In the genomic region with DNA sequence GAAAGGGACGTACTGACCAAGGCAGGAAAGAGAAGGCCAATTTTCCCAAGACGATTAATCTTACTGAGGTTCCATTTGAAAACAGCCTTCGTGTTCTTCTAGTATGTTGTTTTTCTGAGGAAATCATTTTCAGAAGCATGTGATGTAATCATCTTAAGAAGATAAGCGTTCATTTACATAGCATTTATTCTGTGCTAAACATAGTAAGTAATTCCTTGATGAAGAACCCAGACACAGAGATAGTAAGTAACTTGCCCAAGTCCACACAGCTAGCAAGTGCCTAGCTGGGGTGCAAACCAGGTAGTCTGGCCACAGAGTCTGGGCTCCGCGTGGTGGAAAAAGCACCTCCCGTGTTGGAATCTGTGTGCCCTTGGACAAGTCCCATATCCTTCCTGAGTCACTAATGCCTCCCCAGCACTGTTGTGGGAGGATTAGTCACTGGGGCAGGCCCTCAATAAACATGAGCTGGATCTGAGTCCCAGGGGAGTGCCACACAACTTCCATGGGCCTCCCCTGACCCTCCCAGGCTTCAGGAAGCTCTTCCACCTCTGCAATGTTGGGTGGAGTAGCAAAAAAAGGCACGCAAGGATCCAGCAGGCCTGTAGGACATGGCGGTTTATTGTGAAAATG, we compare ENCODE assay signal across 8 cellular contexts. TPM values are rescaled to one million over a fixed set of nuclear protein-coding genes. Genes with fewer than 3 reads are reported as not detected.
DNase-seq lines count a peak whose midpoint lies in the region; ATAC-seq, FAIRE-seq and TF ChIP-seq lines count a peak whose summit lies in the region.

No MANE protein-coding gene starts in this region.

- H3K27me3 Mint-ChIP-seq in activated CD8-positive, alpha-beta memory T cell treated with anti-CD3 and anti-CD28 coated beads, Interleukin-2, amount 10 ng/mL, durations not matched to agents 7 days and 5 days, result peaks cover 10% of the 10 kb centered on the region

- TF ChIP-seq CTCF in bronchial epithelial cell (IDR thresholded peaks at IDR 0.05; ENCODE audit: insufficient read depth, low read length, severe bottlenecking) (no peak), right lobe of liver (IDR thresholded peaks at IDR 0.05) (no peak), tibial nerve (IDR thresholded peaks at IDR 0.05) (no peak)

- H3K4me1 ChIP-seq in right lobe of liver (no peaks in the 10 kb centered on the region), tibial nerve (peaks cover 3 to 47% (median 24%) of the 10 kb centered on the region in 4 donors)

- H3K4me1 Mint-ChIP-seq in activated CD8-positive, alpha-beta memory T cell treated with anti-CD3 and anti-CD28 coated beads, Interleukin-2, amount 10 ng/mL, durations not matched to agents 7 days and 5 days, result no peaks in the 10 kb centered on the region

- TF ChIP-seq EP300 in tibial nerve (IDR thresholded peaks at IDR 0.05), result peak in 1 of 2 donors; percentile 1

- FAIRE-seq in bronchial epithelial cell (lab: Jason Lieb, UNC), result no peak
- FAIRE-seq in GM19239 (lab: Jason Lieb, UNC), result no peak

- 55% methylated on average over 9 of the region's 9 CpGs for WGBS in right lobe of liver (ENCODE audit: insufficient coverage, low coverage, low lambda C conversion rate, missing lambda C conversion rate)
- 46 to 49% methylated on average over 9 of the region's 9 CpGs for WGBS in tibial nerve, 2 donors

- intact Hi-C loops in right lobe of liver (cut with DNase I), result no loop called here

- CTCF ChIA-PET in activated CD8-positive, alpha-beta memory T cell treated with anti-CD3 and anti-CD28 coated beads, Interleukin-2, amount 10 ng/mL, durations not matched to agents 7 days and 5 days (lab: Charles Lee), result no interaction called here

- no peak overlapping the region for H3K4me3 ChIP-seq in MG63
- no peak overlapping the region for H3K4me3 ChIP-seq in bronchial epithelial cell (ENCODE audit: low read depth, low read length)
- H3K4me3 ChIP-seq in right lobe of liver, result no peak overlapping the region
- H3K4me3 ChIP-seq in tibial nerve, result peak overlapping the region in 1 of 4 donors; percentile 20

- ATAC-seq in right lobe of liver, result peak in 3 of 4 donors; percentile 20 to 50 (median 50)
- no peak for ATAC-seq in HG02798 (IDR thresholded peaks at IDR 0.05; ENCODE audit: poor library complexity, unreplicated experiment)
- ATAC-seq in GM21390 (IDR thresholded peaks at IDR 0.05; ENCODE audit: unreplicated experiment), result no peak
- ATAC-seq in activated CD8-positive, alpha-beta memory T cell treated with anti-CD3 and anti-CD28 coated beads, Interleukin-2, amount 10 ng/mL, durations not matched to agents 7 days and 5 days, result no peak

- H3K36me3 ChIP-seq in MG63 (no peaks in the 10 kb centered on the region), bronchial epithelial cell (ENCODE audit: control insufficient read depth, insufficient read depth, low read length) (no peaks in the 10 kb centered on the region), right lobe of liver (no peaks in the 10 kb centered on the region), tibial nerve (no peaks in the 10 kb centered on the region)

- H3K27ac ChIP-seq in right lobe of liver (no peak overlapping the region), tibial nerve (peak overlapping the region; percentile 66 to 96 (median 84))

- no peak for TF ChIP-seq POLR2A in right lobe of liver (IDR thresholded peaks at IDR 0.05)
- TF ChIP-seq POLR2A in tibial nerve (IDR thresholded peaks at IDR 0.05), result no peak

- no peak overlapping the region for H3K4me3 Mint-ChIP-seq in activated CD8-positive, alpha-beta memory T cell treated with anti-CD3 and anti-CD28 coated beads, Interleukin-2, amount 10 ng/mL, durations not matched to agents 7 days and 5 days

- no peaks in the 10 kb centered on the region for H3K9me3 Mint-ChIP-seq in activated CD8-positive, alpha-beta memory T cell treated with anti-CD3 and anti-CD28 coated beads, Interleukin-2, amount 10 ng/mL, durations not matched to agents 7 days and 5 days (ENCODE audit: low read depth)

- no peaks in the 10 kb centered on the region for H3K36me3 Mint-ChIP-seq in activated CD8-positive, alpha-beta memory T cell treated with anti-CD3 and anti-CD28 coated beads, Interleukin-2, amount 10 ng/mL, durations not matched to agents 7 days and 5 days

- DNase-seq in MG63 (peak; percentile 93), bronchial epithelial cell (ENCODE audit: low read depth) (peak; percentile 97), right lobe of liver (no peak), tibial nerve (ENCODE audit: low spot score in 2 of 2) (no peak), GM19239 (ENCODE audit: insufficient read length, low spot score) (no peak)
- no peak for DNase-seq in activated CD8-positive, alpha-beta memory T cell treated with anti-CD3 and anti-CD28 coated beads, Interleukin-2, amount 10 ng/mL, durations not matched to agents 7 days and 5 days

- no peak overlapping the region for H3K27ac Mint-ChIP-seq in activated CD8-positive, alpha-beta memory T cell treated with anti-CD3 and anti-CD28 coated beads, Interleukin-2, amount 10 ng/mL, durations not matched to agents 7 days and 5 days

- H3K9me3 ChIP-seq in MG63 (no peaks in the 10 kb centered on the region), right lobe of liver (no peaks in the 10 kb centered on the region), tibial nerve (no peaks in the 10 kb centered on the region)

- no peaks in the 10 kb centered on the region for H3K27me3 ChIP-seq in MG63
- no peaks in the 10 kb centered on the region for H3K27me3 ChIP-seq in bronchial epithelial cell (ENCODE audit: control insufficient read depth, insufficient read depth, low read length)
- no peaks in the 10 kb centered on the region for H3K27me3 ChIP-seq in right lobe of liver
- H3K27me3 ChIP-seq in tibial nerve, result no peaks in the 10 kb centered on the region

RNA-seq across cellular contexts. Expression of a gene that starts 26.9 kb away (rescaled TPM):
- 18.4 and 30.6 TPM in 2 replicates for total RNA-seq in MG63 (2014; rRNA removed; shearing (Covaris generic); ENCODE audit: low replicate concordance)
- total RNA-seq in bronchial epithelial cell (20.0 and 25.5 TPM in 2 replicates), right lobe of liver (1 to 10 TPM; 2.4 to 5.2 (median 3.9) TPM), tibial nerve (10 to 100 TPM; 28.2 to 38.0 (median 31.7) TPM)
- under 1 TPM; 0.33 to 0.44 TPM for total RNA-seq in activated CD8-positive, alpha-beta memory T cell treated with anti-CD3 and anti-CD28 coated beads, Interleukin-2, amount 10 ng/mL, durations not matched to agents 7 days and 5 days

Comparison
In these comparisons a context has a peak if more than half of its experiments do, and no peak if none do; other contexts are left out.
1. DNase-seq: peak in MG63 (single experiment) and bronchial epithelial cell (single experiment); none in right lobe of liver (0 of 3), tibial nerve (0 of 2), GM19239 (single experiment) and activated CD8-positive, alpha-beta memory T cell treated with anti-CD3 and anti-CD28 coated beads, Interleukin-2, amount 10 ng/mL, durations not matched to agents 7 days and 5 days (single experiment).
2. ATAC-seq: peak in right lobe of liver (3 of 4); none in HG02798 (single experiment), GM21390 (single experiment) and activated CD8-positive, alpha-beta memory T cell treated with anti-CD3 and anti-CD28 coated beads, Interleukin-2, amount 10 ng/mL, durations not matched to agents 7 days and 5 days (single experiment).
3. H3K27ac ChIP-seq: peak in tibial nerve (4 of 4); none in right lobe of liver (0 of 3).